Comparison of ENCODE assay signal across 10 cellular contexts in the genomic region with DNA sequence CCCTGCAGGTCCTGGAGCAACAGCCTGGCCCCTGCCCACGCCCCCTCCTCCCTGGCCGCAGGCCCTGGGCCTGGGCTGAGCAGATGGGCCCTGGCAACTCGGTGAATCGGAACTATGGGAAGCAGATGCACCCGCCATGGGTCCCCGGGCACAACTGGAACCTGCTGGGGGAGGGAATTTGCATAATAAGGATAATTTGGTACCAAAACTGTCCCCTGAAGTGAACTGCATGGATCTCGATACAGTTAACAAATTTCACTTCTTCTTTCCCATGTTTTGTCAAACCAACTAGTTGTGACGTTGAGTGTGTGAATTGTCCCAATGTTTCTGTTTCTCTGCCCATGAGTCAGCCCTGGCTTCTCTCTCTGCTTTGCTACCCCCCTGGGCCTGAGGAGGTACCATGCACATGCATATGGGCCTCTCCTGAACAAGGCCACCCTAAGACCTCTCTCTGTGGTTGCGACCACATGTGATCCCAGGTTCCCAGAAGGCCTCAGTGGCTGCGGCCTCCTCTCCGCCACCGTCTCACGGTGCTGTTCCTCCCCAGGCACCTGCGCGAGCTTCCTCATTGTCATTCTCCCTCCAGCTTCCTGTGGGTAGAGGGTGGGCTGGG. TPM values are rescaled to one million over a fixed set of nuclear protein-coding genes. Genes with fewer than 3 reads are reported as not detected.
DNase-seq lines count a peak whose midpoint lies in the region; ATAC-seq and TF ChIP-seq lines count a peak whose summit lies in the region.
"Had no signal": no experiment of that assay in that cellular context is flagged by ENCODE, and none has a peak within 500 bp of the region (broad histone marks: within the 10 kb centered on the region; RNA-seq: fewer than 3 reads in every experiment).

No MANE protein-coding gene starts in this region.

- no peak overlapping the region for H3K4me3 Mint-ChIP-seq in type B pancreatic cell
- H3K4me3 Mint-ChIP-seq in HFFc6, result no peak overlapping the region

- H3K27ac Mint-ChIP-seq in type B pancreatic cell (no peak overlapping the region), HFFc6 (no peak overlapping the region)

- TF ChIP-seq CTCF in type B pancreatic cell (conservative IDR thresholded peaks at IDR 0.05) (no peak), HFFc6 (IDR thresholded peaks at IDR 0.05) (no peak)

- intact Hi-C loops in posterior vena cava (cut with DNase I), result no loop called here

- peak; percentile 54 for ATAC-seq in GM18508 (IDR thresholded peaks at IDR 0.05; ENCODE audit: insufficient read depth, unreplicated experiment)
- ATAC-seq in GM21515 (IDR thresholded peaks at IDR 0.05; ENCODE audit: unreplicated experiment), result peak; percentile 51
- peak; percentile 42 for ATAC-seq in HG03521 (IDR thresholded peaks at IDR 0.05; ENCODE audit: unreplicated experiment)
- ATAC-seq: HCT116 had no signal

- no peaks in the 10 kb centered on the region for H3K9me3 Mint-ChIP-seq in type B pancreatic cell
- no peaks in the 10 kb centered on the region for H3K9me3 Mint-ChIP-seq in HFFc6

- no peaks in the 10 kb centered on the region for H3K36me3 Mint-ChIP-seq in type B pancreatic cell
- no peaks in the 10 kb centered on the region for H3K36me3 Mint-ChIP-seq in HFFc6 (ENCODE audit: low read depth)

- DNase-seq in islet precursor cell, result peak; percentile 30
- DNase-seq in type B pancreatic cell (ENCODE audit: extremely low spot score, unreplicated experiment), result no peak
- DNase-seq in HFFc6, result no peak
- DNase-seq in posterior vena cava (ENCODE audit: low spot score), result no peak
- DNase-seq in SHP77 treated with DMSO at 0.1 percent for 48 hours (lab: John Stamatoyannopoulos, UW), result no peak
- DNase-seq: occipital lobe had no signal

- no peaks in the 10 kb centered on the region for H3K4me1 Mint-ChIP-seq in type B pancreatic cell (ENCODE audit: unreplicated experiment)
- H3K4me1 Mint-ChIP-seq in HFFc6 (ENCODE audit: low read depth), result no peaks in the 10 kb centered on the region

- H3K27me3 Mint-ChIP-seq in type B pancreatic cell (peaks cover 23% of the 10 kb centered on the region), HFFc6 (ENCODE audit: insufficient read depth) (peaks cover 18% of the 10 kb centered on the region)

RNA-seq across cellular contexts. Expression of gene FIGNL1, which starts 40.2 kb away (rescaled TPM):
- total RNA-seq in type B pancreatic cell (ENCODE audit: low replicate concordance) (15.8 and 28.6 TPM in 2 replicates), posterior vena cava (1 to 10 TPM; 4.4 to 8.3 TPM)
- 10 to 100 TPM in 5 of 6 experiments, 1 to 10 TPM in 1; 7.7 to 15.1 (median 12.4) TPM for total RNA-seq in HFFc6 (2021; fragmentation: NEBNext Ultra II Directional; extraction: Animal tissue kit (Norgen Biotek cat#: 25700))
